Comparison of ENCODE assay signal across 8 cellular contexts in genomic region chr16:58733671-58734458, GRCh38. TPM values are rescaled to one million over a fixed set of nuclear protein-coding genes. Genes with fewer than 3 reads are reported as not detected.
DNase-seq lines count a peak whose midpoint lies in the region; ATAC-seq and TF ChIP-seq lines count a peak whose summit lies in the region.

GOT2 (minus strand) TSS chr16:58734316; CDS start chr16:58734228, 88 bp downstream.

- POLR2A ChIA-PET in GM10248 (lab: Yijun Ruan, JAX) = no interaction called here

- intact Hi-C loops in Right ventricle myocardium superior (cut with DNase I) = no loop called here

- TF ChIP-seq CTCF in GM10248 (IDR thresholded peaks at IDR 0.05; ENCODE audit: control extremely low read depth, extremely low read depth, low read depth, missing control alignments) (peak; percentile 97), HFF-Myc (IDR thresholded peaks at IDR 0.05; ENCODE audit: low read depth, low read length, missing control alignments) (peak; percentile 96), parathyroid adenoma (IDR thresholded peaks at IDR 0.05) (peak; percentile 91), tibial nerve (IDR thresholded peaks at IDR 0.05) (peak; percentile 76 to 92 (median 89))

- DNase-seq in GM10248 (ENCODE audit: extremely low spot score) (peak; percentile 91), HFF-Myc (ENCODE audit: extremely low read depth, low read depth) (peak; percentile 52), MV-4-11 (lab: John Stamatoyannopoulos, UW) (peak; percentile 51), SKM-1 (lab: John Stamatoyannopoulos, UW; ENCODE audit: unreplicated experiment) (peak; percentile 65), Right ventricle myocardium superior (peak; percentile 89), tibial nerve (ENCODE audit: low spot score in 2 of 2) (peak; percentile 35 to 61)
- DNase-seq in activated naive CD8-positive, alpha-beta T cell treated with anti-CD3 and anti-CD28 coated beads for 36 hours = peak; percentile 88

- no peaks in the 10 kb centered on the region for H3K27me3 Mint-ChIP-seq in activated naive CD8-positive, alpha-beta T cell treated with anti-CD3 and anti-CD28 coated beads for 36 hours

- peak within 1 kb of the TSS; percentile 90 for H3K4me3 ChIP-seq in HFF-Myc (replicated peaks; ENCODE audit: low read depth, low read length)
- peak within 1 kb of the TSS; percentile 65 for H3K4me3 ChIP-seq in parathyroid adenoma (ENCODE audit: low read depth, low read length)
- peak within 1 kb of the TSS; percentile 59 to 97 (median 78) for H3K4me3 ChIP-seq in tibial nerve

- H3K9me3 Mint-ChIP-seq in activated naive CD8-positive, alpha-beta T cell treated with anti-CD3 and anti-CD28 coated beads for 36 hours = no peaks in the 10 kb centered on the region

- H3K27ac ChIP-seq in parathyroid adenoma = peak within 1 kb of the TSS; percentile 67
- peak within 1 kb of the TSS in 3 of 4 donors; percentile 67 to 80 (median 74) for H3K27ac ChIP-seq in tibial nerve

- H3K9me3 ChIP-seq in parathyroid adenoma (ENCODE audit: control insufficient read depth, low read length) (no peaks in the 10 kb centered on the region), tibial nerve (no peaks in the 10 kb centered on the region)

- H3K27ac Mint-ChIP-seq in activated naive CD8-positive, alpha-beta T cell treated with anti-CD3 and anti-CD28 coated beads for 36 hours = peak within 1 kb of the TSS; percentile 99

- 0% methylated on average over 41 to 53 of the region's 68 CpGs for WGBS in tibial nerve, 2 donors

- TF ChIP-seq POLR2A in tibial nerve (IDR thresholded peaks at IDR 0.05) = no peak

- CTCF ChIA-PET in GM10248 (lab: Yijun Ruan, JAX) = interaction anchor here (0.6 to 2.7 kb wide), 5 partner anchors 9 to 22 kb away, joined by 3 to 15 read pairs (median 3); no protein-coding TSS in a partner anchor

- peaks cover 34% of the 10 kb centered on the region for H3K4me1 Mint-ChIP-seq in activated naive CD8-positive, alpha-beta T cell treated with anti-CD3 and anti-CD28 coated beads for 36 hours

- H2AFZ ChIP-seq in parathyroid adenoma = peak within 1 kb of the TSS; percentile 84

- H3K79me2 ChIP-seq in parathyroid adenoma = peaks cover 37% of the 10 kb centered on the region

- peak in 1 of 2 donors; percentile 65 for TF ChIP-seq EP300 in tibial nerve (IDR thresholded peaks at IDR 0.05)

- peak within 1 kb of the TSS; percentile 57 for H3K9ac ChIP-seq in parathyroid adenoma

- peak; percentile 98 for ATAC-seq in Right ventricle myocardium superior (ENCODE audit: poor library complexity)

- H3K36me3 ChIP-seq in parathyroid adenoma (ENCODE audit: control insufficient read depth, insufficient read depth, low read length) (no peaks in the 10 kb centered on the region), tibial nerve (no peaks in the 10 kb centered on the region)

- peak within 1 kb of the TSS; percentile 99 for H3K4me3 Mint-ChIP-seq in activated naive CD8-positive, alpha-beta T cell treated with anti-CD3 and anti-CD28 coated beads for 36 hours

- H3K27me3 ChIP-seq in parathyroid adenoma (ENCODE audit: control insufficient read depth, insufficient read depth, low read length) (no peaks in the 10 kb centered on the region), tibial nerve (no peaks in the 10 kb centered on the region)

- H3K36me3 Mint-ChIP-seq in activated naive CD8-positive, alpha-beta T cell treated with anti-CD3 and anti-CD28 coated beads for 36 hours = peaks cover 17% of the 10 kb centered on the region

- peak within 1 kb of the TSS; percentile 67 for H3K4me2 ChIP-seq in parathyroid adenoma (ENCODE audit: low read length)

- H3K4me1 ChIP-seq in parathyroid adenoma = peaks cover 8% of the 10 kb centered on the region
- peaks cover 0 to 26% (median 8%) of the 10 kb centered on the region in 4 donors for H3K4me1 ChIP-seq in tibial nerve

RNA-seq across cellular contexts. Expression of gene GOT2, which starts in this region (rescaled TPM):
- total RNA-seq in activated naive CD8-positive, alpha-beta T cell treated with anti-CD3 and anti-CD28 coated beads for 36 hours = 100 to 1,000 TPM; 162 to 165 TPM
- 533 TPM for total RNA-seq in Right ventricle myocardium superior
- total RNA-seq in tibial nerve = 10 to 100 TPM; 29.7 to 54.2 (median 34.2) TPM

Comparison
In these comparisons a context has a peak if more than half of its experiments do, and no peak if none do; other contexts are left out.
1. Peak in every context shown above with its lines: DNase-seq, ATAC-seq, H3K4me3 ChIP-seq and H3K27ac ChIP-seq.